Comparison of ENCODE assay signal across 24 cellular contexts in the genomic region with DNA sequence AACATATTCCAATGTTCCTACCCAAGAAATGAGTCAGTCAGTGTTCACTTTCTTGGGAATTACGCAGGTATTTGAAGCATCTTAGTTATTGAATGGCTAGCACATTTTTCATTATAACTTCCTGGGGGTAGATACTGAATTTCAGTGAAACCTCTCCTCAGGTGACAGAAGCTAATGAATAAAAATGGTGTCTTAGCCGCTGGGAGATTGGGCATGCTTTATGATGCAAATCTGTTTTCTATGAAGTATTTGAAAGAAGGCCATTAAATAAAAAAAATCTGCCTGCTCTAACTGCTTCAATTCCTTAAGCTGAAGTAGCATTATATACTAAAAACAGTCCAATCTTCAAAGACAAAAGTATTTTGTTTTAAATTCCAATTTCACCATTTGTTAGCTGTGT.
DNase-seq lines count a peak whose midpoint lies in the region; ATAC-seq, FAIRE-seq and TF ChIP-seq lines count a peak whose summit lies in the region.
"Had no signal": no experiment of that assay in that cellular context is flagged by ENCODE, and none has a peak within 500 bp of the region (broad histone marks: within the 10 kb centered on the region; RNA-seq: fewer than 3 reads in every experiment).

No MANE protein-coding gene starts in this region.

- no peak overlapping the region for H2BK20ac ChIP-seq in H1 (ENCODE audit: low read length)

- H2BK15ac ChIP-seq in H1 (ENCODE audit: low read length), result no peak overlapping the region

- no peaks in the 10 kb centered on the region for H4K20me1 ChIP-seq in H1 (replicated peaks in 1 of 2; ENCODE audit: control insufficient read depth in 1 of 2, insufficient read depth in 2 of 2, low read length in 2 of 2)

- no peaks in the 10 kb centered on the region for H3K27me3 ChIP-seq in HUES48 (ENCODE audit: control insufficient read depth, insufficient read depth, low read length)
- H3K27me3 ChIP-seq in H1 (replicated peaks in 1 of 4; ENCODE audit: control insufficient read depth in 3 of 4, extremely low read depth in 1 of 4, insufficient read depth in 3 of 4, low read length in 3 of 4), result no peaks in the 10 kb centered on the region
- H3K27me3 ChIP-seq: BE2C had no signal

- no peaks in the 10 kb centered on the region for H3K79me1 ChIP-seq in H1 (ENCODE audit: low read depth, low read length)

- H2BK120ac ChIP-seq in H1 (replicated peaks; ENCODE audit: low read depth, low read length), result no peak overlapping the region

- H4K8ac ChIP-seq in H1 (ENCODE audit: extremely low read depth, insufficient read depth, low read length), result no peak overlapping the region

- no peaks in the 10 kb centered on the region for H3K36me3 ChIP-seq in HUES48 (ENCODE audit: control insufficient read depth, insufficient read depth, low read length)
- no peaks in the 10 kb centered on the region for H3K36me3 ChIP-seq in H1 (ENCODE audit: control insufficient read depth in 2 of 4, insufficient read depth in 4 of 4, low read length in 3 of 4)
- H3K36me3 ChIP-seq: BE2C had no signal

- 45% methylated on average over 2 of the region's 2 CpGs; no CpG with 5 or more reads in 1 of the 2 experiments for WGBS in H1 (ENCODE audit: extremely low coverage in 1 of 2, insufficient coverage in 1 of 2, insufficient read length in 1 of 2, insufficient replicate concordance in 2 of 2, low coverage in 1 of 2, low lambda C conversion rate in 2 of 2, missing lambda C conversion rate in 1 of 2), 2 experiments

- ATAC-seq in HG03432 (IDR thresholded peaks at IDR 0.05; ENCODE audit: unreplicated experiment), result no peak
- ATAC-seq: HCT116, K562 had no signal

- no peak overlapping the region for H2AFZ ChIP-seq in H1 (ENCODE audit: low read length)

- H4K91ac ChIP-seq in H1 (replicated peaks; ENCODE audit: insufficient read length, low read length), result peak overlapping the region; percentile 74

- H3K4me1 Mint-ChIP-seq in mesothelial cell of epicardium, result peaks cover 25% of the 10 kb centered on the region
- H3K4me1 Mint-ChIP-seq: CD4-positive, CD25-positive, alpha-beta regulatory T cell; CD8-positive, alpha-beta memory T cell had no signal

- no peak for TF ChIP-seq POLR2A in H1 (IDR thresholded peaks at IDR 0.05; ENCODE audit: control extremely low read depth in 1 of 2, low read depth in 2 of 2, low read length in 2 of 2)

- no peak for DNase-seq in H1 (ENCODE audit: low read depth in 1 of 2, low spot score in 2 of 2)
- DNase-seq in mesothelial cell of epicardium (ENCODE audit: low spot score in 2 of 2, unreplicated experiment in 2 of 2), result no peak
- no peak for DNase-seq in NCI-H187 (lab: John Stamatoyannopoulos, UW)
- no peak for DNase-seq in HUDEP-2 (lab: John Stamatoyannopoulos, UW; ENCODE audit: unreplicated experiment in 76 of 76)
- DNase-seq: ACHN; BE2C; C1 segment of cervical spinal cord; CD4-positive, CD25-positive, alpha-beta regulatory T cell; CD8-positive, alpha-beta memory T cell; COR-L47; DMS 273 treated with DMSO at 0.1 percent for 48 hours; DMS53; DND-41; EL; HFFc6; IMR-90; Karpas-422 had no signal

- FAIRE-seq in H1 (lab: Jason Lieb, UNC), result no peak
- FAIRE-seq: A204.1, GM12891, GM19239, K562 had no signal

- H2BK5ac ChIP-seq in H1 (ENCODE audit: low read depth, low read length), result peak overlapping the region; percentile 84; the same call in 1 of the 2 replicates

- TF ChIP-seq CTCF in H1 (IDR thresholded peaks at IDR 0.05; ENCODE audit: control extremely low read depth in 1 of 3, insufficient read depth in 1 of 3, low read depth in 1 of 3, low read length in 3 of 3) (no peak), mesothelial cell of epicardium (IDR thresholded peaks at IDR 0.05; ENCODE audit: unreplicated experiment) (no peak)

- H3K14ac ChIP-seq in H1 (ENCODE audit: insufficient read length), result no peak overlapping the region

- H3K27ac Mint-ChIP-seq in mesothelial cell of epicardium, result peak overlapping the region; percentile 31
- H3K27ac Mint-ChIP-seq: CD4-positive, CD25-positive, alpha-beta regulatory T cell; CD8-positive, alpha-beta memory T cell; HFFc6 had no signal

- peaks cover 23% of the 10 kb centered on the region for H3K4me1 ChIP-seq in HUES48 (ENCODE audit: control insufficient read depth, insufficient read depth, low read length)
- peaks cover 1 to 11% (median 7%) of the 10 kb centered on the region in 4 experiments; a peak in 5 of 7 replicates for H3K4me1 ChIP-seq in H1 (replicated peaks in 1 of 4; ENCODE audit: control insufficient read depth in 3 of 4, insufficient read depth in 4 of 4, low read length in 3 of 4)
- H3K4me1 ChIP-seq: BE2C had no signal

- H3K23ac ChIP-seq in H1 (ENCODE audit: insufficient read length), result no peak overlapping the region

- H3K56ac ChIP-seq in H1 (replicated peaks; ENCODE audit: insufficient read length, low read depth, low read length), result no peak overlapping the region

- H3K9me3 ChIP-seq in HUES48 (ENCODE audit: control insufficient read depth, insufficient read depth, low read length) (no peaks in the 10 kb centered on the region; the same call in 1 of the 2 replicates), H1 (ENCODE audit: insufficient read depth in 2 of 2, low read depth in 1 of 2, low read length in 1 of 2) (no peaks in the 10 kb centered on the region)
- H3K9me3 ChIP-seq: BE2C had no signal

- no peaks in the 10 kb centered on the region for H3K79me2 ChIP-seq in H1 (ENCODE audit: control insufficient read depth in 1 of 2, insufficient read depth in 2 of 2, low read length in 2 of 2)

- POLR2A ChIA-PET in H1 (lab: Charles Lee; ENCODE audit: partially characterized antibody), result interaction anchor here (0.6 kb wide), 1 partner anchor 71 kb away, joined by 3 read pairs; no protein-coding TSS in a partner anchor

- TF ChIP-seq RAD21 in H1 (IDR thresholded peaks at IDR 0.05 in 1 of 2, conservative IDR thresholded peaks at IDR 0.05 in 1 of 2; ENCODE audit: low read depth in 2 of 2, low read length in 2 of 2), result no peak

- no peak overlapping the region for H3K4me3 Mint-ChIP-seq in mesothelial cell of epicardium
- H3K4me3 Mint-ChIP-seq: CD8-positive, alpha-beta memory T cell; HFFc6 had no signal

- CTCF ChIA-PET in H1 (lab: Charles Lee; ENCODE audit: partially characterized antibody), result no interaction called here

- peak overlapping the region in 1 of 2 experiments; percentile 24; a peak in 1 of 4 replicates for H3K4me2 ChIP-seq in H1 (ENCODE audit: insufficient read depth in 1 of 2, low read depth in 2 of 2, low read length in 2 of 2)

- H2BK12ac ChIP-seq in H1 (ENCODE audit: low read depth, low read length), result 0 out of 2 replicates have a peak overlapping the region, but pooled peaks have one; percentile 68

- H2AK5ac ChIP-seq in H1 (ENCODE audit: low read depth, low read length), result no peak overlapping the region

- no peaks in the 10 kb centered on the region for H3K36me3 Mint-ChIP-seq in mesothelial cell of epicardium
- H3K36me3 Mint-ChIP-seq: CD4-positive, CD25-positive, alpha-beta regulatory T cell; CD8-positive, alpha-beta memory T cell had no signal

- H4K5ac ChIP-seq in H1 (ENCODE audit: insufficient read length, low read depth, low read length), result no peak overlapping the region

- H3K27ac ChIP-seq in HUES48 (ENCODE audit: low read depth, low read length), result peak overlapping the region; percentile 12
- H3K27ac ChIP-seq in H1 (ENCODE audit: low read depth, low read length), result no peak overlapping the region

- H3K9me3 Mint-ChIP-seq in mesothelial cell of epicardium, result peaks cover 11% of the 10 kb centered on the region

- H3K4ac ChIP-seq in H1 (replicated peaks; ENCODE audit: insufficient read length, low read depth, low read length), result no peak overlapping the region

- H3K23me2 ChIP-seq in H1 (ENCODE audit: low read depth, low read length), result no peaks in the 10 kb centered on the region

- H3K4me3 ChIP-seq in HUES48 (ENCODE audit: low read depth, low read length) (no peak overlapping the region), H1 (ENCODE audit: extremely low read depth in 1 of 4, insufficient read depth in 2 of 4, low read depth in 3 of 4, low read length in 4 of 4) (no peak overlapping the region)
- H3K4me3 ChIP-seq: K562 had no signal

- no peak overlapping the region for H3K18ac ChIP-seq in H1 (ENCODE audit: extremely low read depth, low read length)

- H3K9ac ChIP-seq in HUES48 (ENCODE audit: low read depth, low read length) (no peak overlapping the region), H1 (replicated peaks in 1 of 4; ENCODE audit: extremely low read depth in 1 of 4, low read depth in 3 of 4, low read length in 3 of 4) (no peak overlapping the region)

- no peaks in the 10 kb centered on the region for H3K27me3 Mint-ChIP-seq in mesothelial cell of epicardium (ENCODE audit: low read depth)
- H3K27me3 Mint-ChIP-seq: CD4-positive, CD25-positive, alpha-beta regulatory T cell had no signal

- TF ChIP-seq EP300 in H1 (IDR thresholded peaks at IDR 0.05; ENCODE audit: borderline replicate concordance in 1 of 2, low read depth in 2 of 2, low read length in 2 of 2), result no peak

TF ChIP-seq in H1, 55 proteins besides CTCF, POLR2A, EP300 and RAD21:
- TF ChIP-seq ASH2L (IDR thresholded peaks at IDR 0.05; ENCODE audit: low read length), result no peak
- TF ChIP-seq GABPA (IDR thresholded peaks at IDR 0.05; ENCODE audit: borderline replicate concordance, insufficient read depth, low read length), result no peak
- no peak for TF ChIP-seq ZNF274 (IDR thresholded peaks at IDR 0.05; ENCODE audit: borderline replicate concordance, extremely low read depth, low read length)
- peak; percentile 4; the same call in 1 of the 2 replicates for TF ChIP-seq POU5F1 (IDR thresholded peaks at IDR 0.05; ENCODE audit: low read depth, low read length)
